In genomic region chr7:63876707-63877322, GRCh38 we compare ENCODE assay signal across 25 cellular contexts.
"Had no signal": no experiment of that assay in that cellular context is flagged by ENCODE, and none has a peak within 500 bp of the region (broad histone marks: within the 10 kb centered on the region; RNA-seq: fewer than 3 reads in every experiment).

No MANE protein-coding gene starts in this region.

- H3K4me1 Mint-ChIP-seq: naive thymus-derived CD8-positive, alpha-beta T cell; nephron progenitor cell; stimulated activated effector memory CD8-positive, alpha-beta T cell treated with anti-CD3 and anti-CD28 coated beads, Interleukin-12 subunit alpha, Interleukin-12 subunit beta, amount 100 ng/mL, for 72 hours had no signal

- FAIRE-seq: endothelial cell of umbilical vein, islet of Langerhans had no signal

- H3K36me3 ChIP-seq: esophagus muscularis mucosa, gastroesophageal sphincter, heart left ventricle, left lung, prostate gland, right atrium auricular region, sigmoid colon, suprapubic skin, transverse colon, upper lobe of right lung, uterus had no signal

- ATAC-seq: foreskin keratinocyte; gastroesophageal sphincter; heart left ventricle; left cardiac atrium; left lung; naive thymus-derived CD8-positive, alpha-beta T cell; stimulated activated effector memory CD8-positive, alpha-beta T cell treated with anti-CD3 and anti-CD28 coated beads, Interleukin-12 subunit alpha, Interleukin-12 subunit beta, amount 100 ng/mL, for 72 hours; upper lobe of right lung had no signal

- H3K79me2 ChIP-seq: hepatocyte had no signal

- H3K4me3 ChIP-seq: esophagus muscularis mucosa, gastroesophageal sphincter, heart left ventricle, hepatocyte, left lung, prostate gland, right atrium auricular region, sigmoid colon, suprapubic skin, transverse colon, upper lobe of right lung, uterus had no signal

- H3K9me3 ChIP-seq: prostate gland had no signal

- DNase-seq: cortex of kidney; effector CD8-positive, alpha-beta T cell; foreskin keratinocyte; heart left ventricle; left cardiac atrium; left lung; naive thymus-derived CD8-positive, alpha-beta T cell; nephron progenitor cell; nucleus accumbens; sigmoid colon; stimulated activated CD4-positive, alpha-beta T cell treated with anti-CD3 and anti-CD28 coated beads, Interleukin-2, amount 100 ng/mL, for 24 hours; stimulated activated CD4-positive, alpha-beta T cell treated with anti-CD3 and anti-CD28 coated beads, Interleukin-4, amount 100 ng/mL, for 24 hours; transverse colon; upper lobe of right lung; uterus had no signal

- H3K27me3 ChIP-seq: esophagus muscularis mucosa, foreskin keratinocyte, gastroesophageal sphincter, heart left ventricle, hepatocyte, left lung, right atrium auricular region, sigmoid colon, suprapubic skin, transverse colon, upper lobe of right lung, uterus had no signal

- H3K36me3 Mint-ChIP-seq: stimulated activated effector memory CD8-positive, alpha-beta T cell treated with anti-CD3 and anti-CD28 coated beads, Interleukin-12 subunit alpha, Interleukin-12 subunit beta, amount 100 ng/mL, for 72 hours had no signal

- H3K4me3 Mint-ChIP-seq: naive thymus-derived CD8-positive, alpha-beta T cell; nephron progenitor cell; stimulated activated effector memory CD8-positive, alpha-beta T cell treated with anti-CD3 and anti-CD28 coated beads, Interleukin-12 subunit alpha, Interleukin-12 subunit beta, amount 100 ng/mL, for 72 hours; stimulated activated naive CD8-positive, alpha-beta T cell treated with anti-CD3 and anti-CD28 coated beads, Interleukin-15, Interleukin-2, amounts not matched to agents 100 ng/mL and 50 ng/mL, for 24 hours had no signal

- H2AFZ ChIP-seq: hepatocyte had no signal

- H3K27ac ChIP-seq: esophagus muscularis mucosa, foreskin keratinocyte, gastroesophageal sphincter, heart left ventricle, hepatocyte, left lung, prostate gland, right atrium auricular region, sigmoid colon, suprapubic skin, transverse colon, upper lobe of right lung, uterus had no signal

- H3K4me1 ChIP-seq: esophagus muscularis mucosa, foreskin keratinocyte, gastroesophageal sphincter, heart left ventricle, left lung, prostate gland, right atrium auricular region, sigmoid colon, suprapubic skin, transverse colon, upper lobe of right lung, uterus had no signal

- H3K4me2 ChIP-seq: hepatocyte had no signal

- H3K27me3 Mint-ChIP-seq: stimulated activated naive CD8-positive, alpha-beta T cell treated with anti-CD3 and anti-CD28 coated beads, Interleukin-15, Interleukin-2, amounts not matched to agents 100 ng/mL and 50 ng/mL, for 24 hours had no signal
